8 cellular contexts compared by ENCODE assay signal in genomic region chr18:12377556-12378553, GRCh38. TPM values are rescaled to one million over a fixed set of nuclear protein-coding genes. Genes with fewer than 3 reads are reported as not detected.
DNase-seq lines count a peak whose midpoint lies in the region; ATAC-seq, FAIRE-seq and TF ChIP-seq lines count a peak whose summit lies in the region.

No MANE protein-coding gene starts in this region.

- TF ChIP-seq POLR2A in GM15510 (IDR thresholded peaks at IDR 0.05; ENCODE audit: borderline replicate concordance, extremely low read depth, insufficient read length) (peak; percentile 57), adrenal gland (IDR thresholded peaks at IDR 0.05) (peak; percentile 56 to 59), HepG2 (IDR thresholded peaks at IDR 0.05; ENCODE audit: insufficient read depth in 1 of 2, low read depth in 2 of 2, low read length in 2 of 2) (peak; percentile 87 to 94), uterus (IDR thresholded peaks at IDR 0.05) (peak in 1 of 2 donors; percentile 37)

- H3K4me1 ChIP-seq in adrenal gland (replicated peaks in 1 of 2) (peaks cover 15 to 38% of the 10 kb centered on the region in 2 donors), HepG2 (ENCODE audit: insufficient read depth, low read length) (peaks cover 32% of the 10 kb centered on the region), uterus (no peaks in the 10 kb centered on the region)

- TF ChIP-seq RAD21 in HepG2 (CRISPR knock-in tag; IDR thresholded peaks at IDR 0.05) = no peak; the same call in 1 of the 2 replicates

- intact Hi-C loops in adrenal gland (cut with DNase I) = loop anchor here in 1 of 2 donors (10.0 kb wide), 1 partner anchor 63 kb away; no protein-coding TSS in a partner anchor
- intact Hi-C loops in HepG2 (cut with micrococcal nuclease; ENCODE audit: unreplicated experiment) = loop anchor here (10.0 kb wide), 1 partner anchor 567 kb away; the partner anchor contains the start of gene SEH1L
- intact Hi-C loops in uterus (cut with DNase I; ENCODE audit: low total_unique reads) = loop anchor here (10.0 kb wide), 1 partner anchor 93 kb away; no protein-coding TSS in a partner anchor

- WGBS in adrenal gland, 4 donors = 10 to 14% (median 11%) methylated on average over 24 to 35 of the region's 35 CpGs
- WGBS in HepG2 (ENCODE audit: low lambda C conversion rate) = 3% methylated on average over 22 of the region's 35 CpGs

- BruUV-seq in HepG2 (replicated peaks; lab: Mats Ljungman, UMichigan) = TSS peak; percentile 92

- peak; percentile 88 for FAIRE-seq in HepG2 (lab: Jason Lieb, UNC)
- no peak for FAIRE-seq in urothelium cell line (lab: Jason Lieb, UNC)

- TF ChIP-seq CTCF in adrenal gland (IDR thresholded peaks at IDR 0.05) = peak in 5 of 6 experiments; percentile 27 to 65 (median 37)
- peak; percentile 20; the same call in 1 of the 2 replicates for TF ChIP-seq CTCF in HepG2 (CRISPR knock-in tag; IDR thresholded peaks at IDR 0.05)
- TF ChIP-seq CTCF in uterus (IDR thresholded peaks at IDR 0.05) = peak in 2 of 4 experiments; percentile 11 to 67

- no peaks in the 10 kb centered on the region for H3K36me3 ChIP-seq in adrenal gland (replicated peaks in 1 of 2)
- H3K36me3 ChIP-seq in HepG2 (replicated peaks in 1 of 2; ENCODE audit: control insufficient read depth in 1 of 2, insufficient read depth in 2 of 2, low read length in 2 of 2) = no peaks in the 10 kb centered on the region; a peak in 1 of 5 replicates
- H3K36me3 ChIP-seq in uterus = no peaks in the 10 kb centered on the region

- TF ChIP-seq EP300 in HepG2 (IDR thresholded peaks at IDR 0.05; ENCODE audit: low read depth in 2 of 2, low read length in 2 of 2) = peak in 1 of 2 experiments; percentile 59; a peak in 1 of 4 replicates
- TF ChIP-seq EP300 in HepG2 (CRISPR knock-in tag; IDR thresholded peaks at IDR 0.05; ENCODE audit: borderline replicate concordance) = no peak

- peaks cover 37% of the 10 kb centered on the region for H3K79me2 ChIP-seq in HepG2 (ENCODE audit: insufficient read depth, low read length)

- H3K27me3 ChIP-seq in adrenal gland (no peaks in the 10 kb centered on the region), HepG2 (ENCODE audit: control insufficient read depth in 1 of 2, insufficient read depth in 2 of 2, low read length in 2 of 2) (no peaks in the 10 kb centered on the region; a peak in 1 of 5 replicates), uterus (no peaks in the 10 kb centered on the region)

- H4K20me1 ChIP-seq in HepG2 (ENCODE audit: insufficient read depth, low read length) = peaks cover 27% of the 10 kb centered on the region

- peak overlapping the region; percentile 61 for H3K4me3 ChIP-seq in Jurkat, Clone E6-1 (ENCODE audit: low read length)
- H3K4me3 ChIP-seq in adrenal gland = peak overlapping the region in 3 of 4 donors; percentile 18 to 55 (median 43)
- H3K4me3 ChIP-seq in HepG2 (replicated peaks in 1 of 3; ENCODE audit: insufficient read depth in 1 of 3, low read depth in 2 of 3, low read length in 3 of 3) = peak overlapping the region; percentile 65 to 89 (median 67)
- H3K4me3 ChIP-seq in uterus = peak overlapping the region; percentile 44 to 60

- ATAC-seq in GM21576 (IDR thresholded peaks at IDR 0.05; ENCODE audit: unreplicated experiment) (peak; percentile 62), HepG2 (peak; percentile 91)

- peak overlapping the region; percentile 19 to 100 (median 55) for H3K27ac ChIP-seq in adrenal gland
- H3K27ac ChIP-seq in HepG2 (ENCODE audit: extremely low read length, insufficient read depth, low read length) = peak overlapping the region; percentile 94
- H3K27ac ChIP-seq in uterus = peak overlapping the region; percentile 71 to 90

- no peak for DNase-seq in Jurkat, Clone E6-1 (ENCODE audit: low read depth, low spot score)
- no peak for DNase-seq in adrenal gland
- DNase-seq in HepG2 (ENCODE audit: low spot score) = no peak
- peak in 1 of 2 donors; percentile 15 for DNase-seq in uterus
- no peak for DNase-seq in urothelium cell line (ENCODE audit: low spot score)
- DNase-seq in activated CD4-positive, alpha-beta T cell treated with anti-CD3 and anti-CD28 coated beads for 48 hours = no peak

- H3K4me2 ChIP-seq in HepG2 (ENCODE audit: low read depth, low read length) = peak overlapping the region; percentile 96

- H2AFZ ChIP-seq in HepG2 (ENCODE audit: low read length) = peak overlapping the region; percentile 95

- H3K9me3 ChIP-seq in adrenal gland (replicated peaks in 1 of 3) (peaks cover 0 to 4% (median 0%) of the 10 kb centered on the region in 3 donors), HepG2 (ENCODE audit: low read length) (no peaks in the 10 kb centered on the region), uterus (no peaks in the 10 kb centered on the region)

- CTCF ChIA-PET in HepG2 (lab: Yijun Ruan, JAX; ENCODE audit: low intra/inter-chr PET ratio, low total read pairs) = no interaction called here

- in situ Hi-C loops in HepG2 (cut with HindIII; ENCODE audit: extremely low pct_ligation_motif_present, low pct_unique_long_range_greater_than_20kb) = loop anchor here (25.0 kb wide), 1 partner anchor 559 kb away; the partner anchor contains the start of gene SEH1L

- POLR2A ChIA-PET in HepG2 (lab: Yijun Ruan, JAX) = interaction anchor here (0.6 to 1.8 kb wide), 23 partner anchors 15 to 613 kb away, joined by 3 to 16 read pairs (median 4); partner anchors contain the start of genes CEP192, CEP76, PSMG2 and PTPN2

- H3K9ac ChIP-seq in HepG2 (ENCODE audit: insufficient read depth, low read depth, low read length) = peak overlapping the region; percentile 80

TF ChIP-seq in HepG2, 621 proteins besides CTCF, POLR2A, EP300 and RAD21 (continues in another document):
- TF ChIP-seq ZNF616 (CRISPR knock-in tag; IDR thresholded peaks at IDR 0.05; ENCODE audit: low read depth) = no peak
- TF ChIP-seq REXO4 (CRISPR knock-in tag; IDR thresholded peaks at IDR 0.05; ENCODE audit: borderline replicate concordance) = no peak

RNA-seq across cellular contexts. Expression of gene AFG3L2, which starts 0.8 kb away (rescaled TPM):
- 42.8 TPM for polyA plus RNA-seq in Jurkat, Clone E6-1 (2012; ENCODE audit: insufficient read depth, insufficient read length)
- total RNA-seq in adrenal gland = 10 to 100 TPM; 41.0 to 68.7 (median 47.4) TPM
- 10 to 100 TPM; 15.6 to 59.2 (median 19.9) TPM for polyA plus RNA-seq in adrenal gland
- 86.3 and 86.9 TPM in 2 replicates for total RNA-seq in HepG2 (2016; rRNA removed; fragmentation: Illumina TruSeq; extraction: Trizol)
- 29.3 and 39.0 TPM in 2 replicates for total RNA-seq in HepG2 (2016; cell fraction: cytosol; rRNA removed; fragmentation: Illumina TruSeq; extraction: Trizol; ENCODE audit: low read depth)
- total RNA-seq in HepG2 (2016; cell fraction: insoluble cytoplasmic fraction; rRNA removed; fragmentation: Illumina TruSeq; extraction: Trizol) = 85.3 and 86.3 TPM in 2 replicates
- 30.7 and 35.0 TPM in 2 replicates for total RNA-seq in HepG2 (2016; cell fraction: membrane; rRNA removed; fragmentation: Illumina TruSeq; extraction: Trizol)
- 64.9 and 72.6 TPM in 2 replicates for total RNA-seq in HepG2 (2016; cell fraction: nucleus; rRNA removed; fragmentation: Illumina TruSeq; extraction: Trizol)
- polyA plus RNA-seq in HepG2 (2011; rRNA removed) = 26.2 and 28.6 TPM in 2 replicates
- polyA plus RNA-seq in HepG2 (2011; cell fraction: cytosol; rRNA removed) = 22.4 and 28.3 TPM in 2 replicates
- 14.9 and 16.4 TPM in 2 replicates for polyA plus RNA-seq in HepG2 (2011; cell fraction: nucleus; rRNA removed)
- polyA plus RNA-seq in HepG2 (2012) = 42.2 and 47.5 TPM in 2 replicates
- polyA plus RNA-seq in HepG2 (2016; cell fraction: cytosol; fragmentation: Illumina TruSeq; extraction: Trizol; ENCODE audit: low read depth) = 5.9 and 6.1 TPM in 2 replicates
- 66.5 and 67.7 TPM in 2 replicates for polyA plus RNA-seq in HepG2 (2016; cell fraction: insoluble cytoplasmic fraction; fragmentation: Illumina TruSeq; extraction: Trizol; ENCODE audit: low read depth)
- polyA plus RNA-seq in HepG2 (2016; cell fraction: membrane; fragmentation: Illumina TruSeq; extraction: Trizol; ENCODE audit: low read depth) = 12.3 and 14.9 TPM in 2 replicates
- 57.2 and 57.6 TPM in 2 replicates for polyA plus RNA-seq in HepG2 (2016; cell fraction: nucleus; fragmentation: Illumina TruSeq; extraction: Trizol; ENCODE audit: insufficient read depth, low read depth)
- polyA minus RNA-seq in HepG2 (2011; rRNA and poly(A)+ RNA removed; ENCODE audit: low replicate concordance) = 26.7 and 36.0 TPM in 2 replicates
- 28.5 and 36.9 TPM in 2 replicates for polyA minus RNA-seq in HepG2 (2011; cell fraction: cytosol; rRNA and poly(A)+ RNA removed)
- 48.8 and 49.7 TPM in 2 replicates for polyA minus RNA-seq in HepG2 (2011; cell fraction: nucleus; rRNA and poly(A)+ RNA removed)
- total RNA-seq in uterus = 10 to 100 TPM; 18.5 to 53.1 (median 33.7) TPM

RNA-seq across cellular contexts. Expression of gene PRELID3A, which starts 29.9 kb away (rescaled TPM):
- polyA plus RNA-seq in Jurkat, Clone E6-1 (2012; ENCODE audit: insufficient read depth, insufficient read length) = not detected
- total RNA-seq in adrenal gland (1 to 10 TPM; 1.8 to 8.0 (median 3.3) TPM), HepG2 (2016; rRNA removed; fragmentation: Illumina TruSeq; extraction: Trizol) (5.5 and 11.0 TPM in 2 replicates), uterus (1 to 10 TPM in 2 of 4 donors, under 1 TPM in 1, not detected in 1; 0.26 to 7.9 (median 7.7) TPM)
- polyA plus RNA-seq in adrenal gland (1 to 10 TPM; 2.8 to 5.5 (median 3.1) TPM), HepG2 (2011; rRNA removed) (7.2 and 10.3 TPM in 2 replicates)
- 3.0 and 3.2 TPM in 2 replicates for total RNA-seq in HepG2 (2016; cell fraction: cytosol; rRNA removed; fragmentation: Illumina TruSeq; extraction: Trizol; ENCODE audit: low read depth)
- 4.3 and 10.9 TPM in 2 replicates for total RNA-seq in HepG2 (2016; cell fraction: insoluble cytoplasmic fraction; rRNA removed; fragmentation: Illumina TruSeq; extraction: Trizol)
- 3.0 and 4.4 TPM in 2 replicates for total RNA-seq in HepG2 (2016; cell fraction: membrane; rRNA removed; fragmentation: Illumina TruSeq; extraction: Trizol)
- total RNA-seq in HepG2 (2016; cell fraction: nucleus; rRNA removed; fragmentation: Illumina TruSeq; extraction: Trizol) = 12.6 and 13.7 TPM in 2 replicates
- 4.0 and 6.0 TPM in 2 replicates for polyA plus RNA-seq in HepG2 (2011; cell fraction: cytosol; rRNA removed)
- polyA plus RNA-seq in HepG2 (2011; cell fraction: nucleus; rRNA removed) = 61.8 and 73.7 TPM in 2 replicates
- 6.1 and 8.3 TPM in 2 replicates for polyA plus RNA-seq in HepG2 (2012)
- 1.6 and 1.7 TPM in 2 replicates for polyA plus RNA-seq in HepG2 (2016; cell fraction: cytosol; fragmentation: Illumina TruSeq; extraction: Trizol; ENCODE audit: low read depth)
- polyA plus RNA-seq in HepG2 (2016; cell fraction: insoluble cytoplasmic fraction; fragmentation: Illumina TruSeq; extraction: Trizol; ENCODE audit: low read depth) = 5.9 and 7.6 TPM in 2 replicates
- polyA plus RNA-seq in HepG2 (2016; cell fraction: membrane; fragmentation: Illumina TruSeq; extraction: Trizol; ENCODE audit: low read depth) = 2.1 and 2.3 TPM in 2 replicates
- 42.6 and 45.2 TPM in 2 replicates for polyA plus RNA-seq in HepG2 (2016; cell fraction: nucleus; fragmentation: Illumina TruSeq; extraction: Trizol; ENCODE audit: insufficient read depth, low read depth)
- 1.4 and 2.5 TPM in 2 replicates for polyA minus RNA-seq in HepG2 (2011; rRNA and poly(A)+ RNA removed; ENCODE audit: low replicate concordance)
- 0.99 and 2.6 TPM in 2 replicates for polyA minus RNA-seq in HepG2 (2011; cell fraction: cytosol; rRNA and poly(A)+ RNA removed)
- 10.0 and 13.9 TPM in 2 replicates for polyA minus RNA-seq in HepG2 (2011; cell fraction: nucleus; rRNA and poly(A)+ RNA removed)
